Comparison of ENCODE assay signal across 8 cellular contexts in genomic region chr11:108788565-108789199, GRCh38.
DNase-seq lines count a peak whose midpoint lies in the region; ATAC-seq, FAIRE-seq and TF ChIP-seq lines count a peak whose summit lies in the region.

No MANE protein-coding gene starts in this region.

- no peak overlapping the region for H3K56ac ChIP-seq in H1 (replicated peaks; ENCODE audit: insufficient read length, low read depth, low read length)

- H2AFZ ChIP-seq in Karpas-422 (ENCODE audit: low read length) (no peak overlapping the region), H1 (ENCODE audit: low read length) (no peak overlapping the region)

- no TSS peak for BruUV-seq in MCF 10A (replicated peaks; lab: Mats Ljungman, UMichigan)

- DNase-seq in MCF 10A (ENCODE audit: unreplicated experiment), result peak; percentile 40
- DNase-seq in breast epithelium (ENCODE audit: low spot score in 2 of 2), result no peak
- peak; percentile 82 for DNase-seq in Karpas-422
- DNase-seq in H1 (ENCODE audit: low read depth in 1 of 2, low spot score in 2 of 2), result peak in 1 of 2 experiments; percentile 52
- DNase-seq in type B pancreatic cell (ENCODE audit: extremely low spot score, unreplicated experiment), result no peak
- no peak for DNase-seq in effector memory CD8-positive, alpha-beta T cell
- no peak for DNase-seq in NCI-H2029 treated with DMSO at 0.1 percent for 48 hours (lab: John Stamatoyannopoulos, UW)
- no peak for DNase-seq in inferior parietal cortex (ENCODE audit: extremely low spot score)

- POLR2A ChIA-PET in MCF 10A (lab: Yijun Ruan, JAX) (interaction anchor here (0.5 to 0.8 kb wide), 2 partner anchors 65 to 855 kb away, joined by 3 read pairs; no protein-coding TSS in a partner anchor), H1 (lab: Charles Lee; ENCODE audit: partially characterized antibody) (interaction anchor here (1.1 kb wide), 1 partner anchor 13 kb away, joined by 4 read pairs; no protein-coding TSS in a partner anchor)

- no peak overlapping the region for H3K18ac ChIP-seq in H1 (ENCODE audit: extremely low read depth, low read length)

- H3K4me1 Mint-ChIP-seq in MCF 10A (ENCODE audit: insufficient read depth, unreplicated experiment), result peaks cover 9% of the 10 kb centered on the region
- H3K4me1 Mint-ChIP-seq in type B pancreatic cell (ENCODE audit: unreplicated experiment), result peaks cover 14% of the 10 kb centered on the region
- H3K4me1 Mint-ChIP-seq in effector memory CD8-positive, alpha-beta T cell (ENCODE audit: low read depth in 2 of 2), result peaks cover 20 to 41% of the 10 kb centered on the region in 2 donors

- no peak overlapping the region for H2BK20ac ChIP-seq in H1 (ENCODE audit: low read length)

- H4K20me1 ChIP-seq in Karpas-422 (ENCODE audit: insufficient read depth, low read depth, low read length) (no peaks in the 10 kb centered on the region), H1 (replicated peaks in 1 of 2; ENCODE audit: control insufficient read depth in 1 of 2, insufficient read depth in 2 of 2, low read length in 2 of 2) (no peaks in the 10 kb centered on the region)

- CTCF ChIA-PET in MCF 10A (lab: Yijun Ruan, JAX), result interaction anchor here (0.6 to 1.7 kb wide), 11 partner anchors 12 to 1294 kb away, joined by 3 to 7 read pairs (median 4); no protein-coding TSS in a partner anchor
- CTCF ChIA-PET in H1 (lab: Charles Lee; ENCODE audit: partially characterized antibody), result interaction anchor here (0.6 to 3.2 kb wide), 20 partner anchors 9 to 552 kb away, joined by 3 to 12 read pairs (median 4); no protein-coding TSS in a partner anchor

- H3K4me1 ChIP-seq in breast epithelium (no peaks in the 10 kb centered on the region), Karpas-422 (ENCODE audit: low read length) (peaks cover 25% of the 10 kb centered on the region), H1 (replicated peaks in 1 of 4; ENCODE audit: control insufficient read depth in 3 of 4, insufficient read depth in 4 of 4, low read length in 3 of 4) (peaks cover 3 to 6% (median 4%) of the 10 kb centered on the region in 4 experiments)

- H2BK120ac ChIP-seq in H1 (replicated peaks; ENCODE audit: low read depth, low read length), result no peak overlapping the region

- H3K27ac Mint-ChIP-seq in MCF 10A (ENCODE audit: low read depth, unreplicated experiment), result peak overlapping the region; percentile 39
- H3K27ac Mint-ChIP-seq in type B pancreatic cell, result no peak overlapping the region
- peak overlapping the region in 1 of 2 donors; percentile 50 for H3K27ac Mint-ChIP-seq in effector memory CD8-positive, alpha-beta T cell

- intact Hi-C loops in MCF 10A (cut with micrococcal nuclease) (loop anchor here (2.0 to 5.0 kb wide), 2 partner anchors 908 to 1149 kb away; no protein-coding TSS in a partner anchor), breast epithelium (cut with DNase I; ENCODE audit: low total_unique reads) (no loop called here)

- H3K79me1 ChIP-seq in H1 (ENCODE audit: low read depth, low read length), result peaks cover 2% of the 10 kb centered on the region; the same call in 1 of the 2 replicates

- H2BK12ac ChIP-seq in H1 (ENCODE audit: low read depth, low read length), result no peak overlapping the region

- H3K9me3 ChIP-seq in breast epithelium (no peaks in the 10 kb centered on the region), Karpas-422 (ENCODE audit: low read length) (no peaks in the 10 kb centered on the region), H1 (ENCODE audit: insufficient read depth in 2 of 2, low read depth in 1 of 2, low read length in 1 of 2) (no peaks in the 10 kb centered on the region)

- no peaks in the 10 kb centered on the region; the same call in 1 of the 2 replicates for H3K23me2 ChIP-seq in H1 (ENCODE audit: low read depth, low read length)

- H2BK5ac ChIP-seq in H1 (ENCODE audit: low read depth, low read length), result no peak overlapping the region

- no peaks in the 10 kb centered on the region for H3K27me3 Mint-ChIP-seq in MCF 10A (ENCODE audit: insufficient read depth, unreplicated experiment)
- no peaks in the 10 kb centered on the region for H3K27me3 Mint-ChIP-seq in type B pancreatic cell
- H3K27me3 Mint-ChIP-seq in effector memory CD8-positive, alpha-beta T cell, result no peaks in the 10 kb centered on the region

- H4K8ac ChIP-seq in H1 (ENCODE audit: extremely low read depth, insufficient read depth, low read length), result no peak overlapping the region

- H3K4me3 Mint-ChIP-seq in MCF 10A (ENCODE audit: unreplicated experiment) (no peak overlapping the region), type B pancreatic cell (no peak overlapping the region)
- H3K4me3 Mint-ChIP-seq in effector memory CD8-positive, alpha-beta T cell, result no peak overlapping the region

- TF ChIP-seq POLR2A in breast epithelium (IDR thresholded peaks at IDR 0.05) (no peak), H1 (IDR thresholded peaks at IDR 0.05; ENCODE audit: control extremely low read depth in 1 of 2, low read depth in 2 of 2, low read length in 2 of 2) (no peak)

- no peaks in the 10 kb centered on the region for H3K27me3 ChIP-seq in breast epithelium
- H3K27me3 ChIP-seq in Karpas-422 (ENCODE audit: low read length), result no peaks in the 10 kb centered on the region
- H3K27me3 ChIP-seq in H1 (replicated peaks in 1 of 4; ENCODE audit: control insufficient read depth in 3 of 4, extremely low read depth in 1 of 4, insufficient read depth in 3 of 4, low read length in 3 of 4), result no peaks in the 10 kb centered on the region

- H3K23ac ChIP-seq in H1 (ENCODE audit: insufficient read length), result no peak overlapping the region

- peaks cover 100% of the 10 kb centered on the region for H3K79me2 ChIP-seq in Karpas-422 (ENCODE audit: low read length)
- peaks cover 0 to 39% of the 10 kb centered on the region in 2 experiments; a peak in 2 of 4 replicates for H3K79me2 ChIP-seq in H1 (ENCODE audit: control insufficient read depth in 1 of 2, insufficient read depth in 2 of 2, low read length in 2 of 2)

- H2AK5ac ChIP-seq in H1 (ENCODE audit: low read depth, low read length), result no peak overlapping the region

- H4K5ac ChIP-seq in H1 (ENCODE audit: insufficient read length, low read depth, low read length), result no peak overlapping the region

- FAIRE-seq in H1 (lab: Jason Lieb, UNC), result peak; percentile 57

- H3K4ac ChIP-seq in H1 (replicated peaks; ENCODE audit: insufficient read length, low read depth, low read length), result no peak overlapping the region

- H3K4me3 ChIP-seq in breast epithelium (no peak overlapping the region), Karpas-422 (ENCODE audit: low read length) (no peak overlapping the region), H1 (ENCODE audit: extremely low read depth in 1 of 4, insufficient read depth in 2 of 4, low read depth in 3 of 4, low read length in 4 of 4) (no peak overlapping the region)

- H3K9me2 ChIP-seq in Karpas-422 (replicated peaks; ENCODE audit: insufficient read depth, low read length), result no peaks in the 10 kb centered on the region

- 91% methylated on average over 5 of the region's 5 CpGs; no CpG with 5 or more reads in 1 of the 2 experiments for WGBS in H1 (ENCODE audit: extremely low coverage in 1 of 2, insufficient coverage in 1 of 2, insufficient read length in 1 of 2, insufficient replicate concordance in 2 of 2, low coverage in 1 of 2, low lambda C conversion rate in 2 of 2, missing lambda C conversion rate in 1 of 2), 2 experiments

- H3K9ac ChIP-seq in Karpas-422 (ENCODE audit: low read length) (no peak overlapping the region), H1 (replicated peaks in 1 of 4; ENCODE audit: extremely low read depth in 1 of 4, low read depth in 3 of 4, low read length in 3 of 4) (no peak overlapping the region)

- H3K36me3 Mint-ChIP-seq in MCF 10A (ENCODE audit: insufficient read depth, unreplicated experiment) (no peaks in the 10 kb centered on the region), type B pancreatic cell (peaks cover 4% of the 10 kb centered on the region)
- H3K36me3 Mint-ChIP-seq in effector memory CD8-positive, alpha-beta T cell (ENCODE audit: insufficient read depth), result no peaks in the 10 kb centered on the region

- TF ChIP-seq CTCF in MCF 10A (IDR thresholded peaks at IDR 0.05; ENCODE audit: unreplicated experiment) (peak; percentile 42), breast epithelium (IDR thresholded peaks at IDR 0.05) (no peak), H1 (IDR thresholded peaks at IDR 0.05; ENCODE audit: control extremely low read depth in 1 of 3, insufficient read depth in 1 of 3, low read depth in 1 of 3, low read length in 3 of 3) (peak in 2 of 3 experiments; percentile 47 to 66; a peak in 2 of 4 replicates), type B pancreatic cell (conservative IDR thresholded peaks at IDR 0.05) (peak; percentile 57)

- H2BK15ac ChIP-seq in H1 (ENCODE audit: low read length), result no peak overlapping the region

- H3K4me2 ChIP-seq in Karpas-422 (ENCODE audit: low read depth, low read length, poor library complexity, severe bottlenecking) (no peak overlapping the region), H1 (ENCODE audit: insufficient read depth in 1 of 2, low read depth in 2 of 2, low read length in 2 of 2) (no peak overlapping the region)

- ATAC-seq in effector memory CD8-positive, alpha-beta T cell (replicated peaks), result no peak

- peaks cover 23% of the 10 kb centered on the region for H3K9me3 Mint-ChIP-seq in MCF 10A (ENCODE audit: unreplicated experiment)
- peaks cover 11% of the 10 kb centered on the region for H3K9me3 Mint-ChIP-seq in type B pancreatic cell
- H3K9me3 Mint-ChIP-seq in effector memory CD8-positive, alpha-beta T cell, result no peaks in the 10 kb centered on the region

- H3K27ac ChIP-seq in breast epithelium, result no peak overlapping the region
- no peak overlapping the region for H3K27ac ChIP-seq in Karpas-422 (ENCODE audit: low read length)
- H3K27ac ChIP-seq in H1 (ENCODE audit: low read depth, low read length), result no peak overlapping the region

- no peak overlapping the region for H4K91ac ChIP-seq in H1 (replicated peaks; ENCODE audit: insufficient read length, low read length)

- H3K36me3 ChIP-seq in breast epithelium (no peaks in the 10 kb centered on the region), Karpas-422 (ENCODE audit: insufficient read depth, low read length) (no peaks in the 10 kb centered on the region), H1 (ENCODE audit: control insufficient read depth in 2 of 4, insufficient read depth in 4 of 4, low read length in 3 of 4) (no peaks in the 10 kb centered on the region)

- TF ChIP-seq EP300 in H1 (IDR thresholded peaks at IDR 0.05; ENCODE audit: borderline replicate concordance in 1 of 2, low read depth in 2 of 2, low read length in 2 of 2), result no peak

- H3K14ac ChIP-seq in H1 (ENCODE audit: insufficient read length), result no peak overlapping the region

- peak; percentile 52 to 65 for TF ChIP-seq RAD21 in H1 (IDR thresholded peaks at IDR 0.05 in 1 of 2, conservative IDR thresholded peaks at IDR 0.05 in 1 of 2; ENCODE audit: low read depth in 2 of 2, low read length in 2 of 2)

TF ChIP-seq in H1, 55 proteins besides CTCF, POLR2A, EP300 and RAD21 (continues in another document):
- TF ChIP-seq RNF2 (IDR thresholded peaks at IDR 0.05; ENCODE audit: borderline replicate concordance, low read depth, low read length, missing control alignments, poor library complexity, severe bottlenecking) (no peak), RBBP5 (IDR thresholded peaks at IDR 0.05; ENCODE audit: borderline replicate concordance, low read depth, low read length) (no peak), BACH1 (IDR thresholded peaks at IDR 0.05; ENCODE audit: low read length) (no peak), FOSL1 (IDR thresholded peaks at IDR 0.05; ENCODE audit: insufficient read depth, low read depth, low read length) (no peak), JUN (IDR thresholded peaks at IDR 0.05; ENCODE audit: low read depth, low read length) (no peak)

Comparison
In these comparisons a context has a peak if more than half of its experiments do, and no peak if none do; other contexts are left out.
1. DNase-seq: peak in MCF 10A (single experiment) and Karpas-422 (single experiment); none in breast epithelium (0 of 2), type B pancreatic cell (single experiment), effector memory CD8-positive, alpha-beta T cell (0 of 3), NCI-H2029 treated with DMSO at 0.1 percent for 48 hours (single experiment) and inferior parietal cortex (single experiment).
2. CTCF ChIP-seq: peak in MCF 10A (single experiment), H1 (2 of 3) and type B pancreatic cell (single experiment); none in breast epithelium (0 of 3).